1 cellular context compared by ENCODE assay signal in the genomic region with DNA sequence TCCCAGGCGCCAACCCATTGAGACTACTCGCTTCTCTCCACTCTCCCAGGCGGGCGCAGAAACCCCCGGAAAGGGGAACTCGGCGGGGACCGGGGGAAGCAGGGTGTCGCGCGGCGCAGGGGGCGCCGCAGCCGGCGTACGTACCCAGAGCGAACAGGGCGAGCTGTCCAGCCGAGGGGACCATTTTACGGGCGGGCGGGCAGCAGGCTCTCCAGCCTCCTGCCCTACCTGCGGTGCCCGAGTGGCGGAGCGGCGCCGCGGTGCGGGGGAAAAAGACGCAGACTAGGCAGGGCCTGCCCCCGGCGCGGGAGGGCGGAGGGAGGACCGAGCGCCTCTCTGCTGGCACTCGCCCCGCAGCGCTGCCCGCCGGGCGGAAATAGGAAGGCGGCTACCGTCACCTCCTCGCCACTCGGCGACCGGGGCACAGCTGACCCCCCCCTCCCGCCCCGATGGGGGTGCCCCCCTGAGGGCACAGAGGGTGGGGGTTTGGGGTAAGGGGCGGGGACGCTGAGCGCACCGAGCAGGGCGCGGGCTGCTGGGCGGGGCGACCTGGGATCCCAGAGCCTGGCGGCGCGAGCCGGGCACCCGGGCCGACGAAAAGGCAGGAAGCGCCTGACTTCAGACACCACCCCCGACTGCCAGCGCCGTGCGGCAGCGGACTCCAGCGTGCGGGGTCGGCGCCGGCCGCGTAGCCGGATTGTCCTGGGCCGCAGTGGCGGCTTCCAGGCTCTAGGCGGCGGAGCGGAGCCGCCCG.
A peak's percentile ranks its signal among the peaks of the same experiment; 100 is the strongest.
TF ChIP-seq lines count a peak whose summit lies in the region.

A gene (minus strand): TSS at position 243 of the 754 bp plus-strand sequence. CDS start 59 bp downstream, at position 184.

TF ChIP-seq in HEK293, 187 proteins besides CTCF, POLR2A, EP300 and RAD21 (continued from another document and continues in another):
- TF ChIP-seq, protein P1, sequence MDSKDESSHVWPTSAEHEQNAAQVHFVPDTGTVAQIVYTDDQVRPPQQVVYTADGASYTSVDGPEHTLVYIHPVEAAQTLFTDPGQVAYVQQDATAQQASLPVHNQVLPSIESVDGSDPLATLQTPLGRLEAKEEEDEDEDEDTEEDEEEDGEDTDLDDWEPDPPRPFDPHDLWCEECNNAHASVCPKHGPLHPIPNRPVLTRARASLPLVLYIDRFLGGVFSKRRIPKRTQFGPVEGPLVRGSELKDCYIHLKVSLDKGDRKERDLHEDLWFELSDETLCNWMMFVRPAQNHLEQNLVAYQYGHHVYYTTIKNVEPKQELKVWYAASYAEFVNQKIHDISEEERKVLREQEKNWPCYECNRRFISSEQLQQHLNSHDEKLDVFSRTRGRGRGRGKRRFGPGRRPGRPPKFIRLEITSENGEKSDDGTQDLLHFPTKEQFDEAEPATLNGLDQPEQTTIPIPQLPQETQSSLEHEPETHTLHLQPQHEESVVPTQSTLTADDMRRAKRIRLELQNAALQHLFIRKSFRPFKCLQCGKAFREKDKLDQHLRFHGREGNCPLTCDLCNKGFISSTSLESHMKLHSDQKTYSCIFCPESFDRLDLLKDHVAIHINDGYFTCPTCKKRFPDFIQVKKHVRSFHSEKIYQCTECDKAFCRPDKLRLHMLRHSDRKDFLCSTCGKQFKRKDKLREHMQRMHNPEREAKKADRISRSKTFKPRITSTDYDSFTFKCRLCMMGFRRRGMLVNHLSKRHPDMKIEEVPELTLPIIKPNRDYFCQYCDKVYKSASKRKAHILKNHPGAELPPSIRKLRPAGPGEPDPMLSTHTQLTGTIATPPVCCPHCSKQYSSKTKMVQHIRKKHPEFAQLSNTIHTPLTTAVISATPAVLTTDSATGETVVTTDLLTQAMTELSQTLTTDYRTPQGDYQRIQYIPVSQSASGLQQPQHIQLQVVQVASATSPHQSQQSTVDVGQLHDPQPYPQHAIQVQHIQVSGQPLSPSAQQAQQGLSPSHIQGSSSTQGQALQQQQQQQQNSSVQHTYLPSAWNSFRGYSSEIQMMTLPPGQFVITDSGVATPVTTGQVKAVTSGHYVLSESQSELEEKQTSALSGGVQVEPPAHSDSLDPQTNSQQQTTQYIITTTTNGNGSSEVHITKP (tag by site-specific recombination; IDR thresholded peaks at IDR 0.05) = peak; percentile 58; the same call in 1 of the 2 replicates
- TF ChIP-seq, protein P2, sequence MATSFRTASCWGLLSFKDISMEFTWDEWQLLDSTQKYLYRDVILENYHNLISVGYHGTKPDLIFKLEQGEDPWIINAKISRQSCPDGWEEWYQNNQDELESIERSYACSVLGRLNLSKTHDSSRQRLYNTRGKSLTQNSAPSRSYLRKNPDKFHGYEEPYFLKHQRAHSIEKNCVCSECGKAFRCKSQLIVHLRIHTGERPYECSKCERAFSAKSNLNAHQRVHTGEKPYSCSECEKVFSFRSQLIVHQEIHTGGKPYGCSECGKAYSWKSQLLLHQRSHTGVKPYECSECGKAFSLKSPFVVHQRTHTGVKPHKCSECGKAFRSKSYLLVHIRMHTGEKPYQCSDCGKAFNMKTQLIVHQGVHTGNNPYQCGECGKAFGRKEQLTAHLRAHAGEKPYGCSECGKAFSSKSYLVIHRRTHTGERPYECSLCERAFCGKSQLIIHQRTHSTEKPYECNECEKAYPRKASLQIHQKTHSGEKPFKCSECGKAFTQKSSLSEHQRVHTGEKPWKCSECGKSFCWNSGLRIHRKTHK (tag by site-specific recombination; IDR thresholded peaks at IDR 0.05) = no peak
- TF ChIP-seq ZNF19 (tag by site-specific recombination; IDR thresholded peaks at IDR 0.05; ENCODE audit: low read depth) = no peak
- TF ChIP-seq ZNF274 (IDR thresholded peaks at IDR 0.05; ENCODE audit: low read length) = no peak
- no peak for TF ChIP-seq ZNF274 (tag by site-specific recombination; IDR thresholded peaks at IDR 0.05; ENCODE audit: borderline replicate concordance)
- TF ChIP-seq ZNF112 (tag by site-specific recombination; IDR thresholded peaks at IDR 0.05) = no peak
- no peak for TF ChIP-seq ZNF302 (tag by site-specific recombination; IDR thresholded peaks at IDR 0.05; ENCODE audit: low read depth)
- TF ChIP-seq, protein P3, sequence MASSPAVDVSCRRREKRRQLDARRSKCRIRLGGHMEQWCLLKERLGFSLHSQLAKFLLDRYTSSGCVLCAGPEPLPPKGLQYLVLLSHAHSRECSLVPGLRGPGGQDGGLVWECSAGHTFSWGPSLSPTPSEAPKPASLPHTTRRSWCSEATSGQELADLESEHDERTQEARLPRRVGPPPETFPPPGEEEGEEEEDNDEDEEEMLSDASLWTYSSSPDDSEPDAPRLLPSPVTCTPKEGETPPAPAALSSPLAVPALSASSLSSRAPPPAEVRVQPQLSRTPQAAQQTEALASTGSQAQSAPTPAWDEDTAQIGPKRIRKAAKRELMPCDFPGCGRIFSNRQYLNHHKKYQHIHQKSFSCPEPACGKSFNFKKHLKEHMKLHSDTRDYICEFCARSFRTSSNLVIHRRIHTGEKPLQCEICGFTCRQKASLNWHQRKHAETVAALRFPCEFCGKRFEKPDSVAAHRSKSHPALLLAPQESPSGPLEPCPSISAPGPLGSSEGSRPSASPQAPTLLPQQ (tag by site-specific recombination; IDR thresholded peaks at IDR 0.05) = 0 out of 2 replicates have a peak, but pooled peaks have one; percentile 39
- TF ChIP-seq SETDB1 (IDR thresholded peaks at IDR 0.05; ENCODE audit: insufficient read length, low read length) = no peak
- TF ChIP-seq ZNF157 (tag by site-specific recombination; IDR thresholded peaks at IDR 0.05) = no peak
- TF ChIP-seq, protein P4, sequence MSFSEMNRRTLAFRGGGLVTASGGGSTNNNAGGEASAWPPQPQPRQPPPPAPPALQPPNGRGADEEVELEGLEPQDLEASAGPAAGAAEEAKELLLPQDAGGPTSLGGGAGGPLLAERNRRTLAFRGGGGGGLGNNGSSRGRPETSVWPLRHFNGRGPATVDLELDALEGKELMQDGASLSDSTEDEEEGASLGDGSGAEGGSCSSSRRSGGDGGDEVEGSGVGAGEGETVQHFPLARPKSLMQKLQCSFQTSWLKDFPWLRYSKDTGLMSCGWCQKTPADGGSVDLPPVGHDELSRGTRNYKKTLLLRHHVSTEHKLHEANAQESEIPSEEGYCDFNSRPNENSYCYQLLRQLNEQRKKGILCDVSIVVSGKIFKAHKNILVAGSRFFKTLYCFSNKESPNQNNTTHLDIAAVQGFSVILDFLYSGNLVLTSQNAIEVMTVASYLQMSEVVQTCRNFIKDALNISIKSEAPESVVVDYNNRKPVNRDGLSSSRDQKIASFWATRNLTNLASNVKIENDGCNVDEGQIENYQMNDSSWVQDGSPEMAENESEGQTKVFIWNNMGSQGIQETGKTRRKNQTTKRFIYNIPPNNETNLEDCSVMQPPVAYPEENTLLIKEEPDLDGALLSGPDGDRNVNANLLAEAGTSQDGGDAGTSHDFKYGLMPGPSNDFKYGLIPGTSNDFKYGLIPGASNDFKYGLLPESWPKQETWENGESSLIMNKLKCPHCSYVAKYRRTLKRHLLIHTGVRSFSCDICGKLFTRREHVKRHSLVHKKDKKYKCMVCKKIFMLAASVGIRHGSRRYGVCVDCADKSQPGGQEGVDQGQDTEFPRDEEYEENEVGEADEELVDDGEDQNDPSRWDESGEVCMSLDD (tag by site-specific recombination; IDR thresholded peaks at IDR 0.05) = no peak; the same call in 1 of the 2 replicates
- peak; percentile 56; the same call in 1 of the 2 replicates for TF ChIP-seq GLIS1 (tag by site-specific recombination; IDR thresholded peaks at IDR 0.05)
- TF ChIP-seq, protein P5, sequence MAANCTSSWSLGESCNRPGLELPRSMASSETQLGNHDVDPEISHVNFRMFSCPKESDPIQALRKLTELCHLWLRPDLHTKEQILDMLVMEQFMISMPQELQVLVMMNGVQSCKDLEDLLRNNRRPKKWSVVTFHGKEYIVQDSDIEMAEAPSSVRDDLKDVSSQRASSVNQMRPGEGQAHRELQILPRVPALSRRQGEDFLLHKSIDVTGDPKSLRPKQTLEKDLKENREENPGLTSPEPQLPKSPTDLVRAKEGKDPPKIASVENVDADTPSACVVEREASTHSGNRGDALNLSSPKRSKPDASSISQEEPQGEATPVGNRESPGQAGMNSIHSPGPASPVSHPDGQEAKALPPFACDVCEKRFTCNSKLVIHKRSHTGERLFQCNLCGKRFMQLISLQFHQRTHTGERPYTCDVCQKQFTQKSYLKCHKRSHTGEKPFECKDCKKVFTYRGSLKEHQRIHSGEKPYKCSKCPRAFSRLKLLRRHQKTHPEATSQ (tag by site-specific recombination; IDR thresholded peaks at IDR 0.05) = no peak
- TF ChIP-seq ZNF548 (tag by site-specific recombination; IDR thresholded peaks at IDR 0.05) = no peak
- TF ChIP-seq ZIC2 (tag by site-specific recombination; IDR thresholded peaks at IDR 0.05) = peak; percentile 87
- no peak for TF ChIP-seq ZNF629 (tag by site-specific recombination; IDR thresholded peaks at IDR 0.05)
- TF ChIP-seq ZNF404 (tag by site-specific recombination; IDR thresholded peaks at IDR 0.05) = no peak
- TF ChIP-seq, protein P6, sequence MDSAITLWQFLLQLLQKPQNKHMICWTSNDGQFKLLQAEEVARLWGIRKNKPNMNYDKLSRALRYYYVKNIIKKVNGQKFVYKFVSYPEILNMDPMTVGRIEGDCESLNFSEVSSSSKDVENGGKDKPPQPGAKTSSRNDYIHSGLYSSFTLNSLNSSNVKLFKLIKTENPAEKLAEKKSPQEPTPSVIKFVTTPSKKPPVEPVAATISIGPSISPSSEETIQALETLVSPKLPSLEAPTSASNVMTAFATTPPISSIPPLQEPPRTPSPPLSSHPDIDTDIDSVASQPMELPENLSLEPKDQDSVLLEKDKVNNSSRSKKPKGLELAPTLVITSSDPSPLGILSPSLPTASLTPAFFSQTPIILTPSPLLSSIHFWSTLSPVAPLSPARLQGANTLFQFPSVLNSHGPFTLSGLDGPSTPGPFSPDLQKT (IDR thresholded peaks at IDR 0.05; ENCODE audit: borderline replicate concordance, low read depth, low read length) = no peak
- TF ChIP-seq, protein P7, sequence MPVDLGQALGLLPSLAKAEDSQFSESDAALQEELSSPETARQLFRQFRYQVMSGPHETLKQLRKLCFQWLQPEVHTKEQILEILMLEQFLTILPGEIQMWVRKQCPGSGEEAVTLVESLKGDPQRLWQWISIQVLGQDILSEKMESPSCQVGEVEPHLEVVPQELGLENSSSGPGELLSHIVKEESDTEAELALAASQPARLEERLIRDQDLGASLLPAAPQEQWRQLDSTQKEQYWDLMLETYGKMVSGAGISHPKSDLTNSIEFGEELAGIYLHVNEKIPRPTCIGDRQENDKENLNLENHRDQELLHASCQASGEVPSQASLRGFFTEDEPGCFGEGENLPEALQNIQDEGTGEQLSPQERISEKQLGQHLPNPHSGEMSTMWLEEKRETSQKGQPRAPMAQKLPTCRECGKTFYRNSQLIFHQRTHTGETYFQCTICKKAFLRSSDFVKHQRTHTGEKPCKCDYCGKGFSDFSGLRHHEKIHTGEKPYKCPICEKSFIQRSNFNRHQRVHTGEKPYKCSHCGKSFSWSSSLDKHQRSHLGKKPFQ (tag by site-specific recombination; IDR thresholded peaks at IDR 0.05) = no peak
- no peak for TF ChIP-seq SALL2 (tag by site-specific recombination; IDR thresholded peaks at IDR 0.05; ENCODE audit: borderline replicate concordance)
- no peak for TF ChIP-seq ZNF169 (tag by site-specific recombination; IDR thresholded peaks at IDR 0.05)
- TF ChIP-seq, protein P8, sequence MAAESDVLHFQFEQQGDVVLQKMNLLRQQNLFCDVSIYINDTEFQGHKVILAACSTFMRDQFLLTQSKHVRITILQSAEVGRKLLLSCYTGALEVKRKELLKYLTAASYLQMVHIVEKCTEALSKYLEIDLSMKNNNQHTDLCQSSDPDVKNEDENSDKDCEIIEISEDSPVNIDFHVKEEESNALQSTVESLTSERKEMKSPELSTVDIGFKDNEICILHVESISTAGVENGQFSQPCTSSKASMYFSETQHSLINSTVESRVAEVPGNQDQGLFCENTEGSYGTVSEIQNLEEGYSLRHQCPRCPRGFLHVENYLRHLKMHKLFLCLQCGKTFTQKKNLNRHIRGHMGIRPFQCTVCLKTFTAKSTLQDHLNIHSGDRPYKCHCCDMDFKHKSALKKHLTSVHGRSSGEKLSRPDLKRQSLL (tag by site-specific recombination; IDR thresholded peaks at IDR 0.05) = 0 out of 2 replicates have a peak, but pooled peaks have one; percentile 13
- TF ChIP-seq KLF1 (tag by site-specific recombination; IDR thresholded peaks at IDR 0.05) = peak; percentile 49; the same call in 1 of the 2 replicates
- no peak for TF ChIP-seq ZNF501 (tag by site-specific recombination; IDR thresholded peaks at IDR 0.05)
- TF ChIP-seq ZNF239 (tag by site-specific recombination; IDR thresholded peaks at IDR 0.05) = no peak
- peak; percentile 47 for TF ChIP-seq ZNF335 (tag by site-specific recombination; conservative IDR thresholded peaks at IDR 0.05)
- TF ChIP-seq, protein P9, sequence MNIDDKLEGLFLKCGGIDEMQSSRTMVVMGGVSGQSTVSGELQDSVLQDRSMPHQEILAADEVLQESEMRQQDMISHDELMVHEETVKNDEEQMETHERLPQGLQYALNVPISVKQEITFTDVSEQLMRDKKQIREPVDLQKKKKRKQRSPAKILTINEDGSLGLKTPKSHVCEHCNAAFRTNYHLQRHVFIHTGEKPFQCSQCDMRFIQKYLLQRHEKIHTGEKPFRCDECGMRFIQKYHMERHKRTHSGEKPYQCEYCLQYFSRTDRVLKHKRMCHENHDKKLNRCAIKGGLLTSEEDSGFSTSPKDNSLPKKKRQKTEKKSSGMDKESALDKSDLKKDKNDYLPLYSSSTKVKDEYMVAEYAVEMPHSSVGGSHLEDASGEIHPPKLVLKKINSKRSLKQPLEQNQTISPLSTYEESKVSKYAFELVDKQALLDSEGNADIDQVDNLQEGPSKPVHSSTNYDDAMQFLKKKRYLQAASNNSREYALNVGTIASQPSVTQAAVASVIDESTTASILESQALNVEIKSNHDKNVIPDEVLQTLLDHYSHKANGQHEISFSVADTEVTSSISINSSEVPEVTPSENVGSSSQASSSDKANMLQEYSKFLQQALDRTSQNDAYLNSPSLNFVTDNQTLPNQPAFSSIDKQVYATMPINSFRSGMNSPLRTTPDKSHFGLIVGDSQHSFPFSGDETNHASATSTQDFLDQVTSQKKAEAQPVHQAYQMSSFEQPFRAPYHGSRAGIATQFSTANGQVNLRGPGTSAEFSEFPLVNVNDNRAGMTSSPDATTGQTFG (tag by site-specific recombination; IDR thresholded peaks at IDR 0.05; ENCODE audit: borderline replicate concordance) = no peak
- TF ChIP-seq, protein P10, sequence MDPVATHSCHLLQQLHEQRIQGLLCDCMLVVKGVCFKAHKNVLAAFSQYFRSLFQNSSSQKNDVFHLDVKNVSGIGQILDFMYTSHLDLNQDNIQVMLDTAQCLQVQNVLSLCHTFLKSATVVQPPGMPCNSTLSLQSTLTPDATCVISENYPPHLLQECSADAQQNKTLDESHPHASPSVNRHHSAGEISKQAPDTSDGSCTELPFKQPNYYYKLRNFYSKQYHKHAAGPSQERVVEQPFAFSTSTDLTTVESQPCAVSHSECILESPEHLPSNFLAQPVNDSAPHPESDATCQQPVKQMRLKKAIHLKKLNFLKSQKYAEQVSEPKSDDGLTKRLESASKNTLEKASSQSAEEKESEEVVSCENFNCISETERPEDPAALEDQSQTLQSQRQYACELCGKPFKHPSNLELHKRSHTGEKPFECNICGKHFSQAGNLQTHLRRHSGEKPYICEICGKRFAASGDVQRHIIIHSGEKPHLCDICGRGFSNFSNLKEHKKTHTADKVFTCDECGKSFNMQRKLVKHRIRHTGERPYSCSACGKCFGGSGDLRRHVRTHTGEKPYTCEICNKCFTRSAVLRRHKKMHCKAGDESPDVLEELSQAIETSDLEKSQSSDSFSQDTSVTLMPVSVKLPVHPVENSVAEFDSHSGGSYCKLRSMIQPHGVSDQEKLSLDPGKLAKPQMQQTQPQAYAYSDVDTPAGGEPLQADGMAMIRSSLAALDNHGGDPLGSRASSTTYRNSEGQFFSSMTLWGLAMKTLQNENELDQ (tag by site-specific recombination; IDR thresholded peaks at IDR 0.05; ENCODE audit: low read depth) = no peak
